In the genomic region with DNA sequence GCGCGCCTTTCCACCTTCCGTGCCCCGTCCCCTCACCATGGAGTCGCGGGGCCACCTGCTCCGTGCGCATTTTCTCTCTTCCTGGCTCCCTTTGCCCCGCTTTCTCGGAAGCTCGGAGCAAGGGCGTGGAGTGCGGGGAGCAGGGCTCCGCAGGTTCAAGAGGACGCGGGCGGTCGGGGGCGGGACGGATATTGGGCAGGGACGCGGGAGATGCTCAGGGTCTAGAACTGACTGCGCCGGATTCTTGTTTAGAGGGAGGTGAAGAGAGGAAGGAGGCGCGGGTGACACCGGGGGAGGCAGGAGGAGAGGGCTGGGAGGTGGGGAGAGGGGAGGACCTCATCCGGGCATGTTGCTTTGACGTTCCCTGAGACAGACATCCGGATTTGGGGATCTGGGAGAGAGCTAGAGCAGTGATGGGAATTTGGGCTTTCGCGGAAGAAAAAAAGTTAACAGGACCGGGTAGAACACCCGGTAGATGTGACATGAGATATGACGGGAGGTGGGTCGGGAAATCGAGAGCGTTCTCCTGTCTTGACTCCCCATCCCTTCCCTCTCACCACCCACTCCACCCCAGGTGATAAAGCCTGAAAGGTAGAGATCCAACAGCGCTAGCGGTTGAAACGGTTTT, we compare ENCODE assay signal across 12 cellular contexts. TPM values are rescaled to one million over a fixed set of nuclear protein-coding genes. Genes with fewer than 3 reads are reported as not detected.
DNase-seq lines count a peak whose midpoint lies in the region; ATAC-seq, FAIRE-seq and TF ChIP-seq lines count a peak whose summit lies in the region.
"Not testable (repeated sequence)": the region's sequence is repeated elsewhere in the genome, so short reads cannot be mapped to it uniquely, and the experiment has no call there.
"Had no signal": no experiment of that assay in that cellular context is flagged by ENCODE, and none has a peak within 500 bp of the region (broad histone marks: within the 10 kb centered on the region; RNA-seq: fewer than 3 reads in every experiment).

No MANE protein-coding gene starts in this region.

- H3K4me1 ChIP-seq in RWPE2 (ENCODE audit: insufficient read depth, poor library complexity, severe bottlenecking); foreskin keratinocyte; naive thymus-derived CD4-positive, alpha-beta T cell (ENCODE audit: control insufficient read depth in 2 of 2, insufficient read depth in 2 of 2, low read length in 2 of 2): not testable (repeated sequence)

- H3K27ac ChIP-seq in RWPE2 (ENCODE audit: poor library complexity, severe bottlenecking); foreskin keratinocyte; naive thymus-derived CD4-positive, alpha-beta T cell (ENCODE audit: low read depth, low read length): not testable (repeated sequence)

- not testable (repeated sequence) for DNase-seq in HTR-8/SVneo (ENCODE audit: insufficient read length, low spot score); RWPE2 (ENCODE audit: low spot score); foreskin keratinocyte; stimulated activated effector memory CD8-positive, alpha-beta T cell treated with anti-CD3 and anti-CD28 coated beads, Interleukin-12 subunit alpha, Interleukin-12 subunit beta, amount 100 ng/mL, for 72 hours (ENCODE audit: low spot score in 2 of 2)
- peak; percentile 48 for DNase-seq in activated CD8-positive, alpha-beta T cell treated with anti-CD3 and anti-CD28 coated beads for 36 hours
- DNase-seq in naive thymus-derived CD4-positive, alpha-beta T cell = peak in 1 of 9 donors; percentile 4

- not testable (repeated sequence) for H3K9me3 Mint-ChIP-seq in activated CD8-positive, alpha-beta T cell treated with anti-CD3 and anti-CD28 coated beads for 36 hours; activated naive CD8-positive, alpha-beta T cell (ENCODE audit: low read depth); naive thymus-derived CD4-positive, alpha-beta T cell; stimulated activated effector memory CD8-positive, alpha-beta T cell treated with anti-CD3 and anti-CD28 coated beads, Interleukin-12 subunit alpha, Interleukin-12 subunit beta, amount 100 ng/mL, for 72 hours

- H3K36me3 Mint-ChIP-seq in activated CD8-positive, alpha-beta T cell treated with anti-CD3 and anti-CD28 coated beads for 36 hours (ENCODE audit: low read depth); activated naive CD8-positive, alpha-beta T cell; naive thymus-derived CD4-positive, alpha-beta T cell; stimulated activated effector memory CD8-positive, alpha-beta T cell treated with anti-CD3 and anti-CD28 coated beads, Interleukin-12 subunit alpha, Interleukin-12 subunit beta, amount 100 ng/mL, for 72 hours: not testable (repeated sequence)

- H3K4me3 Mint-ChIP-seq in activated CD8-positive, alpha-beta T cell treated with anti-CD3 and anti-CD28 coated beads for 36 hours; stimulated activated effector memory CD8-positive, alpha-beta T cell treated with anti-CD3 and anti-CD28 coated beads, Interleukin-12 subunit alpha, Interleukin-12 subunit beta, amount 100 ng/mL, for 72 hours: not testable (repeated sequence)
- peak overlapping the region; percentile 38 for H3K4me3 Mint-ChIP-seq in activated naive CD8-positive, alpha-beta T cell
- H3K4me3 Mint-ChIP-seq in naive thymus-derived CD4-positive, alpha-beta T cell = peak overlapping the region in 4 of 10 donors; percentile 21 to 56 (median 41)

- H3K4me3 ChIP-seq in RWPE2 (ENCODE audit: severe bottlenecking); naive thymus-derived CD4-positive, alpha-beta T cell (ENCODE audit: low read length): not testable (repeated sequence)

- peaks cover 73% of the 10 kb centered on the region for H3K27me3 Mint-ChIP-seq in activated CD8-positive, alpha-beta T cell treated with anti-CD3 and anti-CD28 coated beads for 36 hours
- H3K27me3 Mint-ChIP-seq in activated naive CD8-positive, alpha-beta T cell = peaks cover 49% of the 10 kb centered on the region
- H3K27me3 Mint-ChIP-seq in naive thymus-derived CD4-positive, alpha-beta T cell = peaks cover 64 to 85% (median 73%) of the 10 kb centered on the region in 5 donors

- POLR2A ChIA-PET in activated CD8-positive, alpha-beta T cell treated with anti-CD3 and anti-CD28 coated beads for 36 hours (lab: Charles Lee); naive thymus-derived CD4-positive, alpha-beta T cell (lab: Charles Lee): not testable (repeated sequence)

- peaks cover 23% of the 10 kb centered on the region for H3K4me1 Mint-ChIP-seq in activated CD8-positive, alpha-beta T cell treated with anti-CD3 and anti-CD28 coated beads for 36 hours (ENCODE audit: low read depth)
- H3K4me1 Mint-ChIP-seq in activated naive CD8-positive, alpha-beta T cell (ENCODE audit: low read depth) = peaks cover 21% of the 10 kb centered on the region
- peaks cover 4 to 25% (median 18%) of the 10 kb centered on the region in 7 donors for H3K4me1 Mint-ChIP-seq in naive thymus-derived CD4-positive, alpha-beta T cell
- peaks cover 26% of the 10 kb centered on the region for H3K4me1 Mint-ChIP-seq in stimulated activated effector memory CD8-positive, alpha-beta T cell treated with anti-CD3 and anti-CD28 coated beads, Interleukin-12 subunit alpha, Interleukin-12 subunit beta, amount 100 ng/mL, for 72 hours

- H3K36me3 ChIP-seq in RWPE2 (ENCODE audit: low read depth); naive thymus-derived CD4-positive, alpha-beta T cell (ENCODE audit: control insufficient read depth in 2 of 3, insufficient read depth in 3 of 3, low read length in 3 of 3): not testable (repeated sequence)

- TF ChIP-seq CTCF in RWPE2 (IDR thresholded peaks at IDR 0.05; ENCODE audit: poor library complexity, severe bottlenecking); activated CD8-positive, alpha-beta T cell treated with anti-CD3 and anti-CD28 coated beads for 36 hours (IDR thresholded peaks at IDR 0.05); foreskin keratinocyte (conservative IDR thresholded peaks at IDR 0.05): not testable (repeated sequence)

- not testable (repeated sequence) for H3K9me3 ChIP-seq in RWPE2 (ENCODE audit: severe bottlenecking); naive thymus-derived CD4-positive, alpha-beta T cell (ENCODE audit: control insufficient read depth in 2 of 3, low read length in 3 of 3)

- ATAC-seq in RWPE2 (ENCODE audit: low read depth) (peak; percentile 38; the same call in 2 of the 3 replicates), foreskin keratinocyte (peak; percentile 7)
- ATAC-seq in activated CD8-positive, alpha-beta T cell treated with anti-CD3 and anti-CD28 coated beads for 36 hours = peak; percentile 72
- ATAC-seq in naive thymus-derived CD4-positive, alpha-beta T cell = peak; percentile 41
- peak; percentile 52 for ATAC-seq in stimulated activated effector memory CD8-positive, alpha-beta T cell treated with anti-CD3 and anti-CD28 coated beads, Interleukin-12 subunit alpha, Interleukin-12 subunit beta, amount 100 ng/mL, for 72 hours

- intact Hi-C loops in activated CD8-positive, alpha-beta T cell treated with anti-CD3 and anti-CD28 coated beads for 36 hours (cut with micrococcal nuclease); naive thymus-derived CD4-positive, alpha-beta T cell (cut with micrococcal nuclease): not testable (repeated sequence)

- H3K27me3 ChIP-seq in RWPE2 (ENCODE audit: insufficient read depth, poor library complexity, severe bottlenecking) = peaks cover 53% of the 10 kb centered on the region
- peaks cover 76% of the 10 kb centered on the region for H3K27me3 ChIP-seq in foreskin keratinocyte
- peaks cover 0 to 16% of the 10 kb centered on the region in 2 donors for H3K27me3 ChIP-seq in naive thymus-derived CD4-positive, alpha-beta T cell (ENCODE audit: control insufficient read depth in 2 of 2, insufficient read depth in 2 of 2, low read length in 2 of 2)

- FAIRE-seq in HTR-8/SVneo (lab: Jason Lieb, UNC) = peak; percentile 55

- CTCF ChIA-PET in activated CD8-positive, alpha-beta T cell treated with anti-CD3 and anti-CD28 coated beads for 36 hours (lab: Charles Lee); naive thymus-derived CD4-positive, alpha-beta T cell (lab: Charles Lee): not testable (repeated sequence)

- not testable (repeated sequence) for H3K27ac Mint-ChIP-seq in activated CD8-positive, alpha-beta T cell treated with anti-CD3 and anti-CD28 coated beads for 36 hours; activated naive CD8-positive, alpha-beta T cell; naive thymus-derived CD4-positive, alpha-beta T cell; stimulated activated effector memory CD8-positive, alpha-beta T cell treated with anti-CD3 and anti-CD28 coated beads, Interleukin-12 subunit alpha, Interleukin-12 subunit beta, amount 100 ng/mL, for 72 hours

RNA-seq across cellular contexts. Expression of gene ALOX15, which starts 0.8 kb away (rescaled TPM):
- total RNA-seq in activated CD8-positive, alpha-beta T cell treated with anti-CD3 and anti-CD28 coated beads for 36 hours = not detected
- total RNA-seq in foreskin keratinocyte = not detected in 2 replicates
- polyA plus RNA-seq in foreskin keratinocyte = not detected in 2 replicates
- under 1 TPM in 3 of 5 experiments, not detected in 2; 0.44 to 0.60 (median 0.50) TPM for total RNA-seq in naive thymus-derived CD4-positive, alpha-beta T cell
- polyA plus RNA-seq in naive thymus-derived CD4-positive, alpha-beta T cell = not detected
- total RNA-seq: fibroblast of villous mesenchyme, Right ventricle myocardium superior had no signal
- polyA plus RNA-seq: heart left ventricle, immature natural killer cell had no signal

RNA-seq across cellular contexts. Expression of gene SMTNL2, which starts 56.3 kb away (rescaled TPM):
- total RNA-seq in activated CD8-positive, alpha-beta T cell treated with anti-CD3 and anti-CD28 coated beads for 36 hours = not detected
- total RNA-seq in foreskin keratinocyte = not detected in 2 replicates
- polyA plus RNA-seq in foreskin keratinocyte = not detected in 2 replicates
- total RNA-seq in naive thymus-derived CD4-positive, alpha-beta T cell = not detected
- polyA plus RNA-seq in naive thymus-derived CD4-positive, alpha-beta T cell = not detected
- total RNA-seq: Calu3, fibroblast of villous mesenchyme had no signal
- polyA plus RNA-seq: immature natural killer cell had no signal

Comparison
In these comparisons a context has a peak if more than half of its experiments do, and no peak if none do; other contexts are left out.
1. ATAC-seq: peak in every context shown above with its lines; median percentile 72 in activated CD8-positive, alpha-beta T cell treated with anti-CD3 and anti-CD28 coated beads for 36 hours; 52 in stimulated activated effector memory CD8-positive, alpha-beta T cell treated with anti-CD3 and anti-CD28 coated beads, Interleukin-12 subunit alpha, Interleukin-12 subunit beta, amount 100 ng/mL, for 72 hours; 41 in naive thymus-derived CD4-positive, alpha-beta T cell; 38 in RWPE2; 7 in foreskin keratinocyte.